ENCODE assay signal across 14 cellular contexts in genomic region chr6:10422282-10423034, GRCh38. TPM values are rescaled to one million over a fixed set of nuclear protein-coding genes. Genes with fewer than 3 reads are reported as not detected.
A peak's percentile ranks its signal among the peaks of the same experiment; 100 is the strongest.
DNase-seq lines count a peak whose midpoint lies in the region; ATAC-seq and TF ChIP-seq lines count a peak whose summit lies in the region.
"Had no signal": no experiment of that assay in that cellular context is flagged by ENCODE, and none has a peak within 500 bp of the region (broad histone marks: within the 10 kb centered on the region; RNA-seq: fewer than 3 reads in every experiment).

No MANE protein-coding gene starts in this region.

- H3K4me1 Mint-ChIP-seq in Calu3 (ENCODE audit: low read depth, unreplicated experiment), result peaks cover 26% of the 10 kb centered on the region
- H3K4me1 Mint-ChIP-seq in type B pancreatic cell (ENCODE audit: unreplicated experiment), result peaks cover 31% of the 10 kb centered on the region

- H3K27ac Mint-ChIP-seq in Calu3 (ENCODE audit: unreplicated experiment) (no peak overlapping the region), type B pancreatic cell (peak overlapping the region; percentile 51)

- H3K27me3 ChIP-seq in Karpas-422 (ENCODE audit: low read length), result no peaks in the 10 kb centered on the region
- H3K27me3 ChIP-seq: MG63, SJCRH30 had no signal

- H3K4me3 ChIP-seq in Karpas-422 (ENCODE audit: low read length), result no peak overlapping the region
- H3K4me3 ChIP-seq: GM23248, MG63, SJCRH30 had no signal

- H3K4me1 ChIP-seq in Karpas-422 (ENCODE audit: low read length), result peaks cover 24% of the 10 kb centered on the region
- H3K4me1 ChIP-seq: SJCRH30 had no signal

- ATAC-seq in GM21737 (IDR thresholded peaks at IDR 0.05; ENCODE audit: unreplicated experiment), result no peak
- no peak for ATAC-seq in HG02973 (IDR thresholded peaks at IDR 0.05; ENCODE audit: unreplicated experiment)
- no peak for ATAC-seq in HG03442 (IDR thresholded peaks at IDR 0.05; ENCODE audit: unreplicated experiment)

- no peaks in the 10 kb centered on the region for H3K9me2 ChIP-seq in Karpas-422 (replicated peaks; ENCODE audit: insufficient read depth, low read length)

- H3K4me2 ChIP-seq in Karpas-422 (ENCODE audit: low read depth, low read length, poor library complexity, severe bottlenecking), result peak overlapping the region; percentile 34

- no TSS peak for BruUV-seq in Calu3 (replicated peaks; lab: Mats Ljungman, UMichigan)

- H3K4me3 Mint-ChIP-seq in Calu3 (ENCODE audit: low read depth, unreplicated experiment), result peak overlapping the region; percentile 92
- peak overlapping the region; percentile 52 for H3K4me3 Mint-ChIP-seq in type B pancreatic cell

- H3K27me3 Mint-ChIP-seq in Calu3 (ENCODE audit: unreplicated experiment), result no peaks in the 10 kb centered on the region
- peaks cover 92% of the 10 kb centered on the region for H3K27me3 Mint-ChIP-seq in type B pancreatic cell

- no peaks in the 10 kb centered on the region for H3K9me3 ChIP-seq in Karpas-422 (ENCODE audit: low read length)
- H3K9me3 ChIP-seq: MG63, SJCRH30 had no signal

- TF ChIP-seq CTCF in Calu3 (IDR thresholded peaks at IDR 0.05; ENCODE audit: unreplicated experiment), result no peak
- TF ChIP-seq CTCF in type B pancreatic cell (conservative IDR thresholded peaks at IDR 0.05), result no peak

- DNase-seq in Calu3 (no peak), Karpas-422 (no peak), epidermal melanocyte (ENCODE audit: insufficient read length, low spot score) (peak; percentile 1), type B pancreatic cell (ENCODE audit: extremely low spot score, unreplicated experiment) (no peak)
- DNase-seq: GM23248, HCEC 1CT, Kasumi-1, MG63, NCI-H1048, NCI-H446 treated with DMSO at 0.1 percent for 48 hours had no signal

- no peaks in the 10 kb centered on the region for H3K79me2 ChIP-seq in Karpas-422 (ENCODE audit: low read length)

- H3K36me3 Mint-ChIP-seq in Calu3 (ENCODE audit: insufficient read depth, unreplicated experiment), result peaks cover 61% of the 10 kb centered on the region
- peaks cover 5% of the 10 kb centered on the region for H3K36me3 Mint-ChIP-seq in type B pancreatic cell

- CTCF ChIA-PET in Calu3 (lab: Charles Lee), result no interaction called here

- no peaks in the 10 kb centered on the region for H3K9me3 Mint-ChIP-seq in Calu3 (ENCODE audit: low read depth, unreplicated experiment)
- H3K9me3 Mint-ChIP-seq in type B pancreatic cell, result no peaks in the 10 kb centered on the region

- no peaks in the 10 kb centered on the region for H4K20me1 ChIP-seq in Karpas-422 (ENCODE audit: insufficient read depth, low read depth, low read length)

- no peaks in the 10 kb centered on the region for H3K36me3 ChIP-seq in Karpas-422 (ENCODE audit: insufficient read depth, low read length)
- H3K36me3 ChIP-seq: MG63, SJCRH30 had no signal

- intact Hi-C loops in Calu3 (cut with micrococcal nuclease; ENCODE audit: unreplicated experiment), result no loop called here

- no peak overlapping the region for H2AFZ ChIP-seq in Karpas-422 (ENCODE audit: low read length)
- H2AFZ ChIP-seq: GM23248 had no signal

- H3K9ac ChIP-seq in Karpas-422 (ENCODE audit: low read length), result no peak overlapping the region
- H3K9ac ChIP-seq: GM23248 had no signal

- H3K27ac ChIP-seq in Karpas-422 (ENCODE audit: low read length), result no peak overlapping the region
- H3K27ac ChIP-seq: GM23248, SJCRH30 had no signal

RNA-seq across cellular contexts. Expression of gene TFAP2A, which starts 7.6 kb away (rescaled TPM):
- total RNA-seq in Calu3 (2022) (74.7 and 77.0 TPM in 2 replicates), type B pancreatic cell (ENCODE audit: low replicate concordance) (66.6 and 143 TPM in 2 replicates)
- 0.22 and 0.34 TPM in 2 replicates for total RNA-seq in Karpas-422 (2014; rRNA removed; shearing (Covaris generic); ENCODE audit: low replicate concordance)

Comparison
In these comparisons a context has a peak if more than half of its experiments do, and no peak if none do; other contexts are left out.
1. RNA of gene TFAP2A, which starts 7.6 kb away (total RNA-seq): 74.7 to 77.0 TPM in Calu3 and 66.6 to 143 TPM in type B pancreatic cell; 0.22 to 0.34 TPM in Karpas-422; every median in the first group is over 10 times any median in the second.